15 cellular contexts compared by ENCODE assay signal in genomic region chr1:5394111-5394510, GRCh38.
"Had no signal": no experiment of that assay in that cellular context is flagged by ENCODE, and none has a peak within 500 bp of the region (broad histone marks: within the 10 kb centered on the region; RNA-seq: fewer than 3 reads in every experiment).

No MANE protein-coding gene starts in this region.

- H3K36me3 Mint-ChIP-seq: naive B cell, type B pancreatic cell had no signal

- DNase-seq: activated CD4-positive, alpha-beta T cell treated with anti-CD3 and anti-CD28 coated beads, Interleukin-2, amount 10 ng/mL, durations not matched to agents 24 days and 14 days; activated naive CD4-positive, alpha-beta T cell treated with anti-CD3 and anti-CD28 coated beads, Interleukin-2, amount 10 ng/mL, durations not matched to agents 7 days and 5 days; body of pancreas; central memory CD4-positive, alpha-beta T cell; cortex of kidney; effector memory CD4-positive, alpha-beta T cell; naive B cell; right lobe of liver; stimulated activated CD4-positive, alpha-beta T cell treated with anti-CD3 and anti-CD28 coated beads, Interleukin-1b, Interleukin-23, amount 100 ng/mL, for 48 hours; stimulated activated naive CD4-positive, alpha-beta T cell had no signal

- H3K4me1 ChIP-seq: body of pancreas, gastroesophageal sphincter, prostate gland, right lobe of liver had no signal

- H3K9me3 Mint-ChIP-seq: activated T-helper 2 cell treated with anti-CD3 and anti-CD28 coated beads, Interferon-gamma antibody, Interleukin-2, Interleukin-4, amounts not matched to agents 10 μg/mL and 5 μg/mL and 100 μg/mL, durations not matched to agents 14 hours and 24 hours and 36 hours; type B pancreatic cell had no signal

- H3K9me3 ChIP-seq: prostate gland, right lobe of liver had no signal

- H3K27me3 ChIP-seq: body of pancreas, right lobe of liver had no signal

- H3K4me3 Mint-ChIP-seq: activated CD4-positive, alpha-beta T cell treated with anti-CD3 and anti-CD28 coated beads, Interleukin-2, amount 10 ng/mL, durations not matched to agents 24 days and 14 days; activated naive CD4-positive, alpha-beta T cell treated with anti-CD3 and anti-CD28 coated beads, Interleukin-2, amount 10 ng/mL, durations not matched to agents 7 days and 5 days; type B pancreatic cell had no signal

- H3K27ac Mint-ChIP-seq: activated CD4-positive, alpha-beta T cell treated with anti-CD3 and anti-CD28 coated beads, Interleukin-2, amount 10 ng/mL, durations not matched to agents 24 days and 14 days; activated naive CD4-positive, alpha-beta T cell treated with anti-CD3 and anti-CD28 coated beads, Interleukin-2, amount 10 ng/mL, durations not matched to agents 7 days and 5 days; activated T-helper 2 cell treated with anti-CD3 and anti-CD28 coated beads, Interferon-gamma antibody, Interleukin-2, Interleukin-4, amounts not matched to agents 10 μg/mL and 5 μg/mL and 100 μg/mL, durations not matched to agents 14 hours and 24 hours and 36 hours; naive B cell; type B pancreatic cell had no signal

- H3K4me3 ChIP-seq: body of pancreas, gastroesophageal sphincter, lung, prostate gland, right lobe of liver had no signal

- H3K27ac ChIP-seq: body of pancreas, gastroesophageal sphincter, prostate gland, right lobe of liver had no signal

- H3K36me3 ChIP-seq: gastroesophageal sphincter, prostate gland, right lobe of liver had no signal
